ENCODE assay signal across 8 cellular contexts in genomic region chr15:79923515-79924169, GRCh38. TPM values are rescaled to one million over a fixed set of nuclear protein-coding genes. Genes with fewer than 3 reads are reported as not detected.
A peak's percentile ranks its signal among the peaks of the same experiment; 100 is the strongest.
DNase-seq lines count a peak whose midpoint lies in the region; ATAC-seq, FAIRE-seq and TF ChIP-seq lines count a peak whose summit lies in the region.

No MANE protein-coding gene starts in this region.

- no peaks in the 10 kb centered on the region for H3K9me2 ChIP-seq in OCI-LY1 (ENCODE audit: low read depth, low read length)

- H3K36me3 ChIP-seq in OCI-LY1 (ENCODE audit: insufficient read depth, low read length) (peaks cover 33% of the 10 kb centered on the region), endothelial cell of umbilical vein (ENCODE audit: control insufficient read depth in 2 of 2, extremely low read depth in 1 of 2, insufficient read depth in 2 of 2, low read length in 2 of 2) (no peaks in the 10 kb centered on the region)

- TF ChIP-seq CTCF in OCI-LY1 (IDR thresholded peaks at IDR 0.05; ENCODE audit: low read length), result no peak
- TF ChIP-seq CTCF in endothelial cell of umbilical vein (IDR thresholded peaks at IDR 0.05; ENCODE audit: extremely low read depth in 1 of 2, insufficient read depth in 1 of 2, low read depth in 1 of 2, low read length in 2 of 2), result no peak

- H3F3A ChIP-seq in OCI-LY1 (ENCODE audit: insufficient read depth, low read length), result no peaks in the 10 kb centered on the region

- H3K4me2 ChIP-seq in OCI-LY1 (ENCODE audit: low read length) (peak overlapping the region; percentile 72), endothelial cell of umbilical vein (ENCODE audit: insufficient read depth, low read length) (peak overlapping the region; percentile 97)

- peak; percentile 85 for TF ChIP-seq POLR2A in endothelial cell of umbilical vein (IDR thresholded peaks at IDR 0.05; ENCODE audit: low read depth, low read length)

- intact Hi-C loops in endothelial cell of umbilical vein (cut with micrococcal nuclease), result loop anchor here (1.0 to 5.0 kb wide), 7 partner anchors 27 to 281 kb away; partner anchors contain the start of genes FAH and ZFAND6

- H3K4me3 ChIP-seq in OCI-LY1 (ENCODE audit: low read depth, low read length, poor library complexity, severe bottlenecking), result peak overlapping the region; percentile 80
- H3K4me3 ChIP-seq in endothelial cell of umbilical vein (replicated peaks in 1 of 3; ENCODE audit: insufficient read depth in 1 of 3, low read depth in 1 of 3, low read length in 3 of 3), result peak overlapping the region; percentile 87 to 96 (median 92)

- dilution Hi-C loops in endothelial cell of umbilical vein (cut with MboI; ENCODE audit: extremely low pct_ligation_motif_present, low sequenced_read_pairs), result no loop called here

- FAIRE-seq in endothelial cell of umbilical vein (lab: Jason Lieb, UNC), result peak; percentile 96

- H3K9me1 ChIP-seq in endothelial cell of umbilical vein (replicated peaks; ENCODE audit: control insufficient read depth, extremely low read depth, insufficient read depth, low read length), result no peaks in the 10 kb centered on the region

- BruUV-seq in endothelial cell of umbilical vein (replicated peaks; lab: Mats Ljungman, UMichigan), result no TSS peak

- H3K9ac ChIP-seq in OCI-LY1 (ENCODE audit: low read length), result peak overlapping the region; percentile 83
- H3K9ac ChIP-seq in endothelial cell of umbilical vein (replicated peaks; ENCODE audit: extremely low read depth, insufficient read depth, low read length), result peak overlapping the region; percentile 86

- DNase-seq in DMS 273 (lab: John Stamatoyannopoulos, UW; ENCODE audit: unreplicated experiment) (peak; percentile 97), HuH-7 (ENCODE audit: low spot score) (peak; percentile 99), activated T-cell treated with anti-CD3 and anti-CD28 coated beads for 1 hour (ENCODE audit: low read depth) (peak; percentile 98), endothelial cell of umbilical vein (ENCODE audit: low read depth, low spot score) (peak; percentile 93), midbrain (lab: John Stamatoyannopoulos, UW) (peak; percentile 80)
- peak; percentile 98 to 99 for DNase-seq in stimulated activated CD8-positive, alpha-beta memory T cell treated with anti-CD3 and anti-CD28 coated beads, Interleukin-15, amount 100 ng/mL, for 48 hours (ENCODE audit: low read depth in 2 of 2)

- H2AFZ ChIP-seq in OCI-LY1 (ENCODE audit: low read length), result no peak overlapping the region
- peak overlapping the region; percentile 97 for H2AFZ ChIP-seq in endothelial cell of umbilical vein (ENCODE audit: low read depth, low read length)

- POLR2A ChIA-PET in endothelial cell of umbilical vein (lab: Charles Lee), result interaction anchor here (0.9 to 1.2 kb wide), 3 partner anchors 70 to 136 kb away, joined by 3 read pairs; partner anchors contain the start of gene ZFAND6

- H3K79me2 ChIP-seq in OCI-LY1 (ENCODE audit: insufficient read depth, low read length) (peaks cover 13% of the 10 kb centered on the region), endothelial cell of umbilical vein (ENCODE audit: control insufficient read depth, insufficient read depth, low read length) (peaks cover 15% of the 10 kb centered on the region)

- ATAC-seq in GM21526 (IDR thresholded peaks at IDR 0.05; ENCODE audit: low FRiP score, unreplicated experiment), result peak; percentile 92

- H3K27me3 ChIP-seq in OCI-LY1 (ENCODE audit: insufficient read depth, low read length), result no peaks in the 10 kb centered on the region
- no peaks in the 10 kb centered on the region for H3K27me3 ChIP-seq in endothelial cell of umbilical vein (ENCODE audit: control insufficient read depth in 2 of 2, insufficient read depth in 2 of 2, low read length in 2 of 2)

- H3K4me1 ChIP-seq in OCI-LY1 (ENCODE audit: insufficient read depth, low read length, severe bottlenecking) (peaks cover 12% of the 10 kb centered on the region), endothelial cell of umbilical vein (ENCODE audit: control insufficient read depth, extremely low read depth, insufficient read depth, low read length) (peaks cover 10% of the 10 kb centered on the region)

- H3K9me3 ChIP-seq in OCI-LY1 (ENCODE audit: low read length), result peaks cover 11% of the 10 kb centered on the region
- no peaks in the 10 kb centered on the region for H3K9me3 ChIP-seq in endothelial cell of umbilical vein (replicated peaks; ENCODE audit: control insufficient read depth, insufficient read depth, low read length)

- CTCF ChIA-PET in endothelial cell of umbilical vein (lab: Charles Lee), result interaction anchor here (1.0 to 1.9 kb wide), 7 partner anchors 12 to 543 kb away, joined by 3 to 10 read pairs (median 5); partner anchors contain the start of gene ZFAND6

- H3K27ac ChIP-seq in OCI-LY1 (ENCODE audit: low read depth, low read length, poor library complexity, severe bottlenecking) (peak overlapping the region; percentile 69), endothelial cell of umbilical vein (ENCODE audit: insufficient read depth, low read depth, low read length) (peak overlapping the region; percentile 52)

- H4K20me1 ChIP-seq in OCI-LY1 (ENCODE audit: insufficient read depth, low read length) (no peaks in the 10 kb centered on the region), endothelial cell of umbilical vein (replicated peaks; ENCODE audit: control insufficient read depth, extremely low read depth, insufficient read depth, low read length) (no peaks in the 10 kb centered on the region)

TF ChIP-seq in endothelial cell of umbilical vein, 7 proteins besides CTCF, POLR2A, EP300 and RAD21:
- TF ChIP-seq EZH2 (IDR thresholded peaks at IDR 0.05; ENCODE audit: borderline replicate concordance, low read depth, low read length, severe bottlenecking), result no peak
- no peak for TF ChIP-seq GATA2 (IDR thresholded peaks at IDR 0.05; ENCODE audit: insufficient read depth, insufficient read length, low read depth, low read length)
- TF ChIP-seq, protein P1, sequence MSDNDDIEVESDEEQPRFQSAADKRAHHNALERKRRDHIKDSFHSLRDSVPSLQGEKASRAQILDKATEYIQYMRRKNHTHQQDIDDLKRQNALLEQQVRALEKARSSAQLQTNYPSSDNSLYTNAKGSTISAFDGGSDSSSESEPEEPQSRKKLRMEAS (IDR thresholded peaks at IDR 0.05; ENCODE audit: insufficient read depth, insufficient read length), result no peak
- TF ChIP-seq FOS (IDR thresholded peaks at IDR 0.05; ENCODE audit: borderline replicate concordance, insufficient read depth, low read length), result no peak
- TF ChIP-seq POLR2AphosphoS5 (IDR thresholded peaks at IDR 0.05; ENCODE audit: insufficient read depth, low read depth, low read length), result peak; percentile 34

RNA-seq across cellular contexts. Expression of gene MTHFS, which starts 26.8 kb away (rescaled TPM):
- 9.9 and 15.7 TPM in 2 replicates for total RNA-seq in endothelial cell of umbilical vein
- 7.4 and 9.3 TPM in 2 replicates for polyA plus RNA-seq in endothelial cell of umbilical vein
- 11.8 and 13.7 TPM in 2 replicates for polyA plus RNA-seq in endothelial cell of umbilical vein (2011; cell fraction: cytosol; rRNA removed)
- 4.6 and 5.4 TPM in 2 replicates for polyA plus RNA-seq in endothelial cell of umbilical vein (2011; cell fraction: nucleus; rRNA removed)
- polyA plus RNA-seq in endothelial cell of umbilical vein (2012), result 4.5 TPM in 2 replicates
- polyA minus RNA-seq in endothelial cell of umbilical vein, result 3.9 and 6.8 TPM in 2 replicates
- polyA minus RNA-seq in endothelial cell of umbilical vein (2011; cell fraction: cytosol; rRNA and poly(A)+ RNA removed), result 38.3 TPM
- polyA minus RNA-seq in endothelial cell of umbilical vein (2011; cell fraction: nucleus; rRNA and poly(A)+ RNA removed), result 2.8 and 3.4 TPM in 2 replicates

RNA-seq across cellular contexts. Expression of gene BCL2A1, which starts 47.4 kb away (rescaled TPM):
- not detected in 2 replicates for total RNA-seq in endothelial cell of umbilical vein
- polyA plus RNA-seq in endothelial cell of umbilical vein, result not detected in 2 replicates
- polyA plus RNA-seq in endothelial cell of umbilical vein (2011; cell fraction: cytosol; rRNA removed), result 0.09 TPM in 1 of 2 replicates, not detected in the other
- polyA plus RNA-seq in endothelial cell of umbilical vein (2011; cell fraction: nucleus; rRNA removed), result not detected in 2 replicates
- 1.0 TPM in 1 of 2 replicates, not detected in the other for polyA plus RNA-seq in endothelial cell of umbilical vein (2012)
- polyA minus RNA-seq in endothelial cell of umbilical vein, result not detected in 2 replicates
- polyA minus RNA-seq in endothelial cell of umbilical vein (2011; cell fraction: cytosol; rRNA and poly(A)+ RNA removed), result not detected
- polyA minus RNA-seq in endothelial cell of umbilical vein (2011; cell fraction: nucleus; rRNA and poly(A)+ RNA removed), result not detected in 2 replicates

Comparison
In these comparisons a context has a peak if more than half of its experiments do, and no peak if none do; other contexts are left out.
1. Peak in every context shown above with its lines: DNase-seq, ATAC-seq, H3K4me3 ChIP-seq and H3K27ac ChIP-seq.